In the genomic region with DNA sequence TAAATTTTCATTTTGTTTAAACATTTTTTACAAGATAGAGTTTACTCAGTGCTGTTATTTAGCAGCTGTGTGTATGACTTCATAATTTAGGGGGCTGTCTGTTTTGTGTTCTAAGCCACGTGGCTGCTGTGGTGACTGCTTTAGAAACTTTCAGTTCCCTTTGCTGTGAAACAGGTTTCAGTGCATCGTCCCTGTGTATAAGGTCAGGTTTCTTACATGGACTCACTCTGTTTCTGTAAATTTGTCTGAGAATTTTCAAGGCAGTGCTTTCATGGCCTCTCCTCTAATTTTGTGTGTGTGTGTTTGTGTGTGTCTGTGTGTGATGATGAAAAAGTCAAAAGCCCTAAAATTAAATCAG, we compare ENCODE assay signal across 9 cellular contexts. TPM values are rescaled to one million over a fixed set of nuclear protein-coding genes. Genes with fewer than 3 reads are reported as not detected.
A peak's percentile ranks its signal among the peaks of the same experiment; 100 is the strongest.
DNase-seq lines count a peak whose midpoint lies in the region; ATAC-seq and TF ChIP-seq lines count a peak whose summit lies in the region.
"Had no signal": no experiment of that assay in that cellular context is flagged by ENCODE, and none has a peak within 500 bp of the region (broad histone marks: within the 10 kb centered on the region; RNA-seq: fewer than 3 reads in every experiment).

No MANE protein-coding gene starts in this region.

- POLR2A ChIA-PET in BJ (lab: Charles Lee) = no interaction called here

- intact Hi-C loops in Calu3 (cut with micrococcal nuclease; ENCODE audit: unreplicated experiment) = loop anchor here (10.0 kb wide), 1 partner anchor 166 kb away; no protein-coding TSS in a partner anchor

- TF ChIP-seq CTCF in BJ (IDR thresholded peaks at IDR 0.05; ENCODE audit: insufficient read depth, low read depth, low read length) (no peak), fibroblast of the aortic adventitia (IDR thresholded peaks at IDR 0.05; ENCODE audit: insufficient read depth, low read length) (no peak), Calu3 (IDR thresholded peaks at IDR 0.05; ENCODE audit: unreplicated experiment) (no peak)

- no peak overlapping the region for H3K4me3 Mint-ChIP-seq in Calu3 (ENCODE audit: low read depth, unreplicated experiment)

- CTCF ChIA-PET in BJ (lab: Yijun Ruan, JAX) = interaction anchor here (1.3 to 1.8 kb wide), 2 partner anchors 14 to 79 kb away, joined by 3 to 6 read pairs; no protein-coding TSS in a partner anchor
- CTCF ChIA-PET in Calu3 (lab: Charles Lee) = interaction anchor here (0.6 kb wide), 1 partner anchor 25 kb away, joined by 3 read pairs; no protein-coding TSS in a partner anchor

- no peaks in the 10 kb centered on the region for H3K9me3 Mint-ChIP-seq in Calu3 (ENCODE audit: low read depth, unreplicated experiment)

- no peak for DNase-seq in BJ (ENCODE audit: low read depth)
- DNase-seq in SIG-M5 treated with dmso at 0.1 percent for 504 hours (lab: John Stamatoyannopoulos, UW; ENCODE audit: unreplicated experiment) = peak; percentile 86
- peak; percentile 57 for DNase-seq in fibroblast of the aortic adventitia (ENCODE audit: low read depth)
- peak; percentile 53 for DNase-seq in stimulated activated CD4-positive, alpha-beta T cell treated with anti-CD3 and anti-CD28 coated beads, Interleukin-1b, Interleukin-23, amount 100 ng/mL, for 48 hours
- no peak for DNase-seq in mesenteric fat pad (ENCODE audit: low spot score)
- no peak for DNase-seq in Calu3

- H3K27me3 ChIP-seq in BJ (ENCODE audit: control insufficient read depth, insufficient read depth, low read length) = no peaks in the 10 kb centered on the region

- H3K36me3 ChIP-seq in BJ (ENCODE audit: control insufficient read depth, insufficient read depth, low read length) = no peaks in the 10 kb centered on the region

- H3K4me3 ChIP-seq in BJ (ENCODE audit: low read depth, low read length) (peak overlapping the region; percentile 32), fibroblast of the aortic adventitia (ENCODE audit: low read depth, low read length) (peak overlapping the region; percentile 50)
- H3K4me3 ChIP-seq: K562 had no signal

- no TSS peak for BruUV-seq in Calu3 (replicated peaks; lab: Mats Ljungman, UMichigan)

- no peaks in the 10 kb centered on the region for H3K36me3 Mint-ChIP-seq in Calu3 (ENCODE audit: insufficient read depth, unreplicated experiment)

- peaks cover 22% of the 10 kb centered on the region for H3K4me1 Mint-ChIP-seq in Calu3 (ENCODE audit: low read depth, unreplicated experiment)

- peak; percentile 90 for ATAC-seq in GM18867 (IDR thresholded peaks at IDR 0.05; ENCODE audit: unreplicated experiment)
- peak; percentile 88 for ATAC-seq in HG03060 (IDR thresholded peaks at IDR 0.05; ENCODE audit: low read depth, unreplicated experiment)
- ATAC-seq: K562 had no signal

- H3K27ac Mint-ChIP-seq in Calu3 (ENCODE audit: unreplicated experiment) = no peak overlapping the region

- no peaks in the 10 kb centered on the region for H3K27me3 Mint-ChIP-seq in Calu3 (ENCODE audit: unreplicated experiment)

RNA-seq across cellular contexts. Expression of gene BICD1, which starts 32.4 kb away (rescaled TPM):
- polyA plus RNA-seq in BJ (2011; rRNA removed) = 7.9 and 8.6 TPM in 2 replicates
- 20.8 and 21.8 TPM in 2 replicates for polyA minus RNA-seq in BJ (2011; rRNA and poly(A)+ RNA removed)
- total RNA-seq in fibroblast of the aortic adventitia (ENCODE audit: low replicate concordance) (7.7 and 17.9 TPM in 2 replicates), mesenteric fat pad (21.9 TPM), Calu3 (2022) (37.3 and 45.6 TPM in 2 replicates)

Comparison
In these comparisons a context has a peak if more than half of its experiments do, and no peak if none do; other contexts are left out.
1. DNase-seq: peak in SIG-M5 treated with dmso at 0.1 percent for 504 hours (single experiment), fibroblast of the aortic adventitia (single experiment) and stimulated activated CD4-positive, alpha-beta T cell treated with anti-CD3 and anti-CD28 coated beads, Interleukin-1b, Interleukin-23, amount 100 ng/mL, for 48 hours (single experiment); none in BJ (single experiment), mesenteric fat pad (single experiment) and Calu3 (single experiment).